8 cellular contexts compared by ENCODE assay signal in genomic region chr17:44898768-44899073, GRCh38. TPM values are rescaled to one million over a fixed set of nuclear protein-coding genes. Genes with fewer than 3 reads are reported as not detected.
DNase-seq lines count a peak whose midpoint lies in the region; ATAC-seq and TF ChIP-seq lines count a peak whose summit lies in the region.

No MANE protein-coding gene starts in this region.

- POLR2A ChIA-PET in T-cell (lab: Charles Lee), result interaction anchor here (0.5 to 0.7 kb wide), 2 partner anchors 26 to 250 kb away, joined by 4 to 6 read pairs; partner anchors contain the start of gene HEXIM1 (in 1 of the 2)

- no peak for TF ChIP-seq EP300 in sigmoid colon (IDR thresholded peaks at IDR 0.05)

- H3K4me1 ChIP-seq in heart right ventricle (peaks cover 0 to 36% (median 27%) of the 10 kb centered on the region in 9 donors), sigmoid colon (peaks cover 0 to 38% (median 29%) of the 10 kb centered on the region in 4 donors)

- H3K4me3 ChIP-seq in heart right ventricle, result peak overlapping the region; percentile 61 to 88 (median 74)
- peak overlapping the region; percentile 98 for H3K4me3 ChIP-seq in fibroblast of pulmonary artery (replicated peaks; ENCODE audit: low read depth, low read length)
- peak overlapping the region; percentile 72 to 83 (median 79) for H3K4me3 ChIP-seq in sigmoid colon

- H3K27me3 ChIP-seq in heart right ventricle (no peaks in the 10 kb centered on the region), sigmoid colon (no peaks in the 10 kb centered on the region)

- DNase-seq in heart right ventricle (no peak), Right ventricle myocardium superior (no peak), T-cell (peak in 2 of 34 experiments; percentile 8 to 11), fibroblast of pulmonary artery (ENCODE audit: low read depth) (peak; percentile 40), sigmoid colon (no peak), NCI-H2227 (lab: John Stamatoyannopoulos, UW; ENCODE audit: unreplicated experiment) (no peak), LoVo (ENCODE audit: low spot score) (no peak)
- DNase-seq in stimulated activated CD4-positive, alpha-beta T cell treated with anti-CD3 and anti-CD28 coated beads, Interleukin-4, amount 100 ng/mL, for 24 hours, result no peak

- TF ChIP-seq CTCF in heart right ventricle (IDR thresholded peaks at IDR 0.05) (no peak), fibroblast of pulmonary artery (IDR thresholded peaks at IDR 0.05; ENCODE audit: low read length, missing control alignments) (no peak), sigmoid colon (IDR thresholded peaks at IDR 0.05) (no peak)

- CTCF ChIA-PET in T-cell (lab: Charles Lee), result interaction anchor here in 1 of 2 donors (1.4 kb wide), 1 partner anchor 123 kb away, joined by 9 read pairs; no protein-coding TSS in a partner anchor

- H3K27ac Mint-ChIP-seq in T-cell, result peak overlapping the region; percentile 100

- H3K4me3 Mint-ChIP-seq in T-cell, result peak overlapping the region; percentile 87 to 94 (median 94)

- no peaks in the 10 kb centered on the region for H3K9me3 Mint-ChIP-seq in T-cell

- intact Hi-C loops in heart right ventricle (cut with DNase I), result no loop called here
- intact Hi-C loops in Right ventricle myocardium superior (cut with DNase I), result no loop called here
- intact Hi-C loops in sigmoid colon (cut with DNase I), result no loop called here

- peaks cover 0 to 32% (median 8%) of the 10 kb centered on the region in 9 donors for H3K36me3 ChIP-seq in heart right ventricle
- H3K36me3 ChIP-seq in sigmoid colon, result peaks cover 0 to 15% (median 4%) of the 10 kb centered on the region in 4 donors

- no peak for TF ChIP-seq POLR2A in sigmoid colon (IDR thresholded peaks at IDR 0.05)

- no peaks in the 10 kb centered on the region for H3K27me3 Mint-ChIP-seq in T-cell

- H3K27ac ChIP-seq in heart right ventricle (peak overlapping the region; percentile 84 to 99 (median 96)), sigmoid colon (peak overlapping the region; percentile 91 to 94 (median 92))

- H3K36me3 Mint-ChIP-seq in T-cell, result peaks cover 12% of the 10 kb centered on the region

- no peaks in the 10 kb centered on the region for H3K9me3 ChIP-seq in heart right ventricle
- no peaks in the 10 kb centered on the region for H3K9me3 ChIP-seq in sigmoid colon

- WGBS in heart right ventricle, 2 donors, result 0% methylated on average over 7 of the region's 7 CpGs
- 0% methylated on average over 7 of the region's 7 CpGs for WGBS in sigmoid colon, 2 donors

- H3K4me1 Mint-ChIP-seq in T-cell, result peaks cover 36 to 44% (median 37%) of the 10 kb centered on the region in 3 donors

- ATAC-seq in heart right ventricle, result no peak
- ATAC-seq in Right ventricle myocardium superior (ENCODE audit: poor library complexity), result no peak
- ATAC-seq in T-cell (replicated peaks in 1 of 4), result no peak

RNA-seq across cellular contexts. Expression of gene EFTUD2, which starts 0.5 kb away (rescaled TPM):
- 10 to 100 TPM; 52.3 to 78.2 (median 62.9) TPM for total RNA-seq in heart right ventricle
- polyA plus RNA-seq in heart right ventricle, result 10 to 100 TPM; 21.6 to 54.5 TPM
- 66.9 TPM for total RNA-seq in Right ventricle myocardium superior
- 100 to 1,000 TPM in 2 of 5 donors, 10 to 100 TPM in 3; 83.1 to 127 (median 96.0) TPM for total RNA-seq in T-cell
- total RNA-seq in sigmoid colon, result 10 to 100 TPM; 33.7 to 93.1 (median 55.8) TPM
- polyA plus RNA-seq in sigmoid colon, result 10 to 100 TPM; 20.6 to 48.4 (median 21.6) TPM

RNA-seq across cellular contexts. Expression of gene GFAP, which starts 16.6 kb away (rescaled TPM):
- total RNA-seq in heart right ventricle (1 to 10 TPM; 3.1 to 8.6 (median 7.4) TPM), Right ventricle myocardium superior (4.7 TPM), T-cell (not detected), sigmoid colon (not detected)
- polyA plus RNA-seq in heart right ventricle (1 to 10 TPM; 2.1 to 6.1 TPM), sigmoid colon (1 to 10 TPM in 2 of 3 donors, not detected in 1; 1.3 to 2.4 TPM)

RNA-seq across cellular contexts. Expression of gene KIF18B, which starts 48.9 kb away (rescaled TPM):
- 1 to 10 TPM in 3 of 10 donors, under 1 TPM in 6, not detected in 1; 0.11 to 4.3 (median 0.20) TPM for total RNA-seq in heart right ventricle
- polyA plus RNA-seq in heart right ventricle, result under 1 TPM; 0.04 to 0.80 TPM
- 1.8 TPM for total RNA-seq in Right ventricle myocardium superior
- 1 to 10 TPM in 1 of 5 donors, under 1 TPM in 4; 0.37 to 1.2 (median 0.62) TPM for total RNA-seq in T-cell
- 1 to 10 TPM in 1 of 4 donors, under 1 TPM in 3; under 0.01 to 1.4 (median 0.30) TPM for total RNA-seq in sigmoid colon
- polyA plus RNA-seq in sigmoid colon, result 10 to 100 TPM in 1 of 3 donors, 1 to 10 TPM in 1, under 1 TPM in 1; 0.60 to 10.5 (median 1.4) TPM

RNA-seq across cellular contexts. Expression of gene HIGD1B, which starts 51.0 kb away (rescaled TPM):
- total RNA-seq in heart right ventricle (10 to 100 TPM in 4 of 10 donors, 1 to 10 TPM in 6; 4.7 to 26.6 (median 8.1) TPM), Right ventricle myocardium superior (17.4 TPM), T-cell (not detected), sigmoid colon (1 to 10 TPM in 2 of 4 donors, not detected in 2; 1.8 to 2.5 TPM)
- polyA plus RNA-seq in heart right ventricle (10 to 100 TPM; 24.3 to 61.9 TPM), sigmoid colon (1 to 10 TPM in 1 of 3 donors, not detected in 2; 1.1 TPM)
